Comparison of ENCODE assay signal across 8 cellular contexts in the genomic region with DNA sequence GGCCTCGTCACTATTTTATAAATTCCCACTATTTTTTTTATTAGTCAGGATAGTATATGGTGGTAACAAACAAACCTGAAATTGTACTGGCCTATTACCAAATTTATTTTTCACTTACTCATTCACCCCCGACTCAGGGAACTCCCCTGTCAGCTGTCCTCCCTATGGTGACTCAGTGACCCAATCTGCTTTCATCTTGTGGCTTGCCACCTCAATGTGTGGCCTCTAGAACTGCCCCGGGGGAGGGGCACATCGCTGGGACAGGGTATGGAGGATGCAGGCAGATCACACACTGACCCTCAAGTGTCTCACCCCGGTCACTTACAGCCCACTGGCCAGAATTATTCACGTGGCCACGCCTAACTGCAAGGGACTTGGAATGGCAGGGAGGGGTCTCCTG.
DNase-seq lines count a peak whose midpoint lies in the region; ATAC-seq and TF ChIP-seq lines count a peak whose summit lies in the region.

No MANE protein-coding gene starts in this region.

- peak overlapping the region; percentile 67 for H3K27ac Mint-ChIP-seq in activated naive CD8-positive, alpha-beta T cell treated with anti-CD3 and anti-CD28 coated beads for 36 hours

- ATAC-seq in omental fat pad (ENCODE audit: low FRiP score): peak; percentile 17

- H3K4me1 Mint-ChIP-seq in activated naive CD8-positive, alpha-beta T cell treated with anti-CD3 and anti-CD28 coated beads for 36 hours: peaks cover 45% of the 10 kb centered on the region

- H3K27me3 Mint-ChIP-seq in activated naive CD8-positive, alpha-beta T cell treated with anti-CD3 and anti-CD28 coated beads for 36 hours: peaks cover 27% of the 10 kb centered on the region

- DNase-seq in stimulated activated naive CD4-positive, alpha-beta T cell treated with Interleukin-2 at 50 U/mL for 16 hours (lab: John Stamatoyannopoulos, UW): peak; percentile 57
- no peak for DNase-seq in stimulated activated naive CD4-positive, alpha-beta T cell (lab: John Stamatoyannopoulos, UW)
- peak; percentile 68 for DNase-seq in activated naive CD8-positive, alpha-beta T cell treated with anti-CD3 and anti-CD28 coated beads for 36 hours
- no peak for DNase-seq in omental fat pad (ENCODE audit: low spot score)
- no peak for DNase-seq in DMS79 treated with DMSO at 0.1 percent for 48 hours (lab: John Stamatoyannopoulos, UW)
- DNase-seq in cerebellar cortex (ENCODE audit: low spot score): no peak
- no peak for DNase-seq in LoVo (ENCODE audit: low spot score)
- DNase-seq in NCI-H82 treated with DMSO at 0.1 percent for 48 hours (lab: John Stamatoyannopoulos, UW; ENCODE audit: unreplicated experiment): no peak

- H3K36me3 Mint-ChIP-seq in activated naive CD8-positive, alpha-beta T cell treated with anti-CD3 and anti-CD28 coated beads for 36 hours: peaks cover 2% of the 10 kb centered on the region

- peak overlapping the region; percentile 26 for H3K4me3 Mint-ChIP-seq in activated naive CD8-positive, alpha-beta T cell treated with anti-CD3 and anti-CD28 coated beads for 36 hours

- TF ChIP-seq CTCF in omental fat pad (IDR thresholded peaks at IDR 0.05): no peak

- H3K9me3 Mint-ChIP-seq in activated naive CD8-positive, alpha-beta T cell treated with anti-CD3 and anti-CD28 coated beads for 36 hours: no peaks in the 10 kb centered on the region

Comparison
In these comparisons a context has a peak if more than half of its experiments do, and no peak if none do; other contexts are left out.
1. DNase-seq: peak in stimulated activated naive CD4-positive, alpha-beta T cell treated with Interleukin-2 at 50 U/mL for 16 hours (single experiment) and activated naive CD8-positive, alpha-beta T cell treated with anti-CD3 and anti-CD28 coated beads for 36 hours (single experiment); none in stimulated activated naive CD4-positive, alpha-beta T cell (0 of 6), omental fat pad (single experiment), DMS79 treated with DMSO at 0.1 percent for 48 hours (single experiment), cerebellar cortex (single experiment), LoVo (single experiment) and NCI-H82 treated with DMSO at 0.1 percent for 48 hours (single experiment).